11 cellular contexts compared by ENCODE assay signal in the genomic region with DNA sequence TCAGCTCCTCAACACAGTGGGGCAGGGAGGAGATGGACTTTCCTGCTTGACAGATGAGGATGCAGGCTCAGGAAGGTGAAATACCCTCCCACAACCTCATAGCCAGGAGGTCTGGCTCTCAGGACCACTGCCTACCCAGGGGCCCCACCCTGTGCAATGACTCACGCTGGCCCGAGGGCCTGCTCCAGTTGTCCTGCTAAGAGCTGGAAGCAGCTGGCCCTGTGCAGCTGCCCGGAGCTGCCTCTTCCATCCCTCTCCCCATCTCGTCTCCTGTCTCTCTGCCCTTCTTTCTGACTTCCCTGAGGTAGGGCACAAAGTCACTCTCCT.
DNase-seq lines count a peak whose midpoint lies in the region; ATAC-seq and TF ChIP-seq lines count a peak whose summit lies in the region.
"Had no signal": no experiment of that assay in that cellular context is flagged by ENCODE, and none has a peak within 500 bp of the region (broad histone marks: within the 10 kb centered on the region; RNA-seq: fewer than 3 reads in every experiment).

No MANE protein-coding gene starts in this region.

- no peak overlapping the region for H2BK5ac ChIP-seq in mesenchymal stem cell (ENCODE audit: low read depth, low read length, poor library complexity, severe bottlenecking)

- in situ Hi-C loops in mammary epithelial cell (cut with MboI; ENCODE audit: low sequenced_read_pairs in 2 of 2), result loop anchor here (10.0 kb wide), 2 partner anchors 528 to 1148 kb away; no protein-coding TSS in a partner anchor

- no peak for TF ChIP-seq POLR2A in GM18505 (IDR thresholded peaks at IDR 0.05; ENCODE audit: borderline replicate concordance, extremely low read depth, insufficient read depth, insufficient read length)

- H4K20me1 ChIP-seq in Karpas-422 (ENCODE audit: insufficient read depth, low read depth, low read length), result peaks cover 16% of the 10 kb centered on the region
- no peaks in the 10 kb centered on the region for H4K20me1 ChIP-seq in mammary epithelial cell (ENCODE audit: insufficient read depth, low read length)

- no TSS peak for BruUV-seq in mammary epithelial cell (replicated peaks; lab: Mats Ljungman, UMichigan)

- H4K8ac ChIP-seq in mesenchymal stem cell (ENCODE audit: low read length), result no peak overlapping the region

- peak overlapping the region in 1 of 2 experiments; percentile 37 for H2BK12ac ChIP-seq in mesenchymal stem cell (ENCODE audit: low read length in 2 of 2)

- H3K79me2 ChIP-seq in ACC112 (ENCODE audit: control insufficient read depth, insufficient read depth, low read length, unreplicated experiment), result peaks cover 16% of the 10 kb centered on the region
- H3K79me2 ChIP-seq in Karpas-422 (ENCODE audit: low read length), result no peaks in the 10 kb centered on the region
- H3K79me2 ChIP-seq in mammary epithelial cell (ENCODE audit: insufficient read depth, low read length), result no peaks in the 10 kb centered on the region

- H3K9ac ChIP-seq in Karpas-422 (ENCODE audit: low read length) (no peak overlapping the region), mammary epithelial cell (ENCODE audit: insufficient read depth, low read length) (no peak overlapping the region), mesenchymal stem cell (ENCODE audit: low read length) (peak overlapping the region; percentile 27)

- no peak overlapping the region for H4K91ac ChIP-seq in mesenchymal stem cell (ENCODE audit: low read length)

- DNase-seq in Karpas-422 (no peak), mammary epithelial cell (peak; percentile 39), mesenchymal stem cell (peak; percentile 72), hippocampal formation (lab: John Stamatoyannopoulos, UW) (no peak), SIG-M5 treated with dmso at 0.1 percent for 504 hours (lab: John Stamatoyannopoulos, UW; ENCODE audit: unreplicated experiment) (no peak), NCI-H1436 treated with DMSO at 0.1 percent for 48 hours (lab: John Stamatoyannopoulos, UW) (no peak)
- DNase-seq: NCI-H2081 treated with DMSO at 0.1 percent for 48 hours; nephron progenitor cell; stimulated activated CD4-positive, alpha-beta T cell treated with anti-CD3 and anti-CD28 coated beads, Interleukin-1b, Interleukin-23, amount 100 ng/mL, for 48 hours had no signal

- no peaks in the 10 kb centered on the region for H3K9me2 ChIP-seq in Karpas-422 (replicated peaks; ENCODE audit: insufficient read depth, low read length)

- WGBS in mammary epithelial cell (ENCODE audit: low coverage, missing lambda C conversion rate), result 60% methylated on average over 1 of the region's 4 CpGs
- WGBS in mesenchymal stem cell, result 17% methylated on average over 4 of the region's 4 CpGs

- CTCF ChIA-PET in mammary epithelial cell (lab: Charles Lee; ENCODE audit: low non-redundant PET), result no interaction called here

- H3K4ac ChIP-seq in mesenchymal stem cell (ENCODE audit: low read depth in 1 of 2, low read length in 2 of 2), result peak overlapping the region; percentile 17 to 26

- peak overlapping the region in 1 of 2 experiments; percentile 3 for H3K23ac ChIP-seq in mesenchymal stem cell (ENCODE audit: low read length in 2 of 2)

- H2AFZ ChIP-seq in ACC112 (ENCODE audit: low read length, unreplicated experiment), result no peak overlapping the region
- no peak overlapping the region for H2AFZ ChIP-seq in Karpas-422 (ENCODE audit: low read length)
- no peak overlapping the region for H2AFZ ChIP-seq in mammary epithelial cell (ENCODE audit: low read depth, low read length)
- no peak overlapping the region for H2AFZ ChIP-seq in mesenchymal stem cell (ENCODE audit: low read depth, low read length)

- H2BK15ac ChIP-seq in mesenchymal stem cell (ENCODE audit: low read depth, poor library complexity, severe bottlenecking), result no peak overlapping the region

- H3K27me3 ChIP-seq in ACC112 (ENCODE audit: insufficient read depth, low read length) (no peaks in the 10 kb centered on the region), Karpas-422 (ENCODE audit: low read length) (no peaks in the 10 kb centered on the region), mammary epithelial cell (ENCODE audit: insufficient read depth, low read length) (no peaks in the 10 kb centered on the region), mesenchymal stem cell (ENCODE audit: control insufficient read depth in 1 of 2, insufficient read depth in 1 of 2, low read length in 2 of 2) (no peaks in the 10 kb centered on the region)

- H3K27ac ChIP-seq in ACC112 (ENCODE audit: low read depth, low read length) (peak overlapping the region; percentile 55), Karpas-422 (ENCODE audit: low read length) (no peak overlapping the region), mammary epithelial cell (ENCODE audit: insufficient read depth, low read depth, low read length) (no peak overlapping the region), mesenchymal stem cell (ENCODE audit: low read length, poor library complexity, severe bottlenecking) (no peak overlapping the region)

- H3K4me2 ChIP-seq in Karpas-422 (ENCODE audit: low read depth, low read length, poor library complexity, severe bottlenecking), result peak overlapping the region; percentile 5
- no peak overlapping the region for H3K4me2 ChIP-seq in mammary epithelial cell (ENCODE audit: insufficient read depth, low read depth, low read length)
- H3K4me2 ChIP-seq in mesenchymal stem cell (ENCODE audit: low read length, poor library complexity, severe bottlenecking), result no peak overlapping the region

- dilution Hi-C loops in mammary epithelial cell (cut with HindIII; ENCODE audit: low sequenced_read_pairs), result loop anchor here (5.0 to 10.0 kb wide), 5 partner anchors 48 to 1145 kb away; no protein-coding TSS in a partner anchor

- no peak overlapping the region for H3K4me3 ChIP-seq in ACC112 (ENCODE audit: low read depth, low read length)
- H3K4me3 ChIP-seq in Karpas-422 (ENCODE audit: low read length), result no peak overlapping the region
- no peak overlapping the region for H3K4me3 ChIP-seq in mammary epithelial cell (replicated peaks in 1 of 3; ENCODE audit: insufficient read depth in 1 of 3, low read depth in 2 of 3, low read length in 3 of 3)
- no peak overlapping the region for H3K4me3 ChIP-seq in mesenchymal stem cell (ENCODE audit: insufficient read depth in 1 of 2, low read depth in 1 of 2, low read length in 2 of 2)

- no peak overlapping the region for H2AK5ac ChIP-seq in mesenchymal stem cell (ENCODE audit: low read length, severe bottlenecking)

- H3K36me3 ChIP-seq in ACC112 (ENCODE audit: insufficient read depth, low read length), result peaks cover 15% of the 10 kb centered on the region; the same call in 1 of the 2 replicates
- H3K36me3 ChIP-seq in Karpas-422 (ENCODE audit: insufficient read depth, low read length), result no peaks in the 10 kb centered on the region
- no peaks in the 10 kb centered on the region for H3K36me3 ChIP-seq in mammary epithelial cell (ENCODE audit: insufficient read depth, low read length)
- H3K36me3 ChIP-seq in mesenchymal stem cell (ENCODE audit: control insufficient read depth in 1 of 2, insufficient read depth in 2 of 2, low read depth in 1 of 2, low read length in 2 of 2), result peaks cover 51 to 58% of the 10 kb centered on the region in 2 experiments

- no peak overlapping the region for H2BK120ac ChIP-seq in mesenchymal stem cell (ENCODE audit: low read depth, low read length)

- intact Hi-C loops in mammary epithelial cell (cut with micrococcal nuclease), result loop anchor here (10.0 kb wide), 1 partner anchor 768 kb away; no protein-coding TSS in a partner anchor

- ATAC-seq in GM18505 (IDR thresholded peaks at IDR 0.05; ENCODE audit: unreplicated experiment), result no peak

- TF ChIP-seq CTCF in mammary epithelial cell (conservative IDR thresholded peaks at IDR 0.05 in 1 of 2, IDR thresholded peaks at IDR 0.05 in 1 of 2; ENCODE audit: extremely low read depth in 1 of 2, insufficient read depth in 1 of 2, low read depth in 1 of 2, low read length in 2 of 2), result no peak

- H3K79me1 ChIP-seq in mesenchymal stem cell (replicated peaks; ENCODE audit: low read length, poor library complexity, severe bottlenecking), result peaks cover 41% of the 10 kb centered on the region

- peak overlapping the region in 1 of 2 experiments; percentile 76 for H3K14ac ChIP-seq in mesenchymal stem cell (ENCODE audit: low read length in 2 of 2)

- H3K4me1 ChIP-seq in ACC112 (ENCODE audit: control insufficient read depth, insufficient read depth, low read length, unreplicated experiment) (peaks cover 45% of the 10 kb centered on the region), Karpas-422 (ENCODE audit: low read length) (peaks cover 67% of the 10 kb centered on the region), mammary epithelial cell (ENCODE audit: insufficient read depth, low read length) (peaks cover 58% of the 10 kb centered on the region), mesenchymal stem cell (ENCODE audit: control insufficient read depth, insufficient read depth, low read depth, low read length) (peaks cover 80% of the 10 kb centered on the region)

- peak overlapping the region; percentile 16 to 54 for H3K18ac ChIP-seq in mesenchymal stem cell (ENCODE audit: low read depth in 1 of 2, low read length in 2 of 2)

- no peaks in the 10 kb centered on the region for H3K9me3 ChIP-seq in Karpas-422 (ENCODE audit: low read length)
- H3K9me3 ChIP-seq in mammary epithelial cell (replicated peaks; ENCODE audit: insufficient read depth, low read length), result no peaks in the 10 kb centered on the region
- no peaks in the 10 kb centered on the region for H3K9me3 ChIP-seq in mesenchymal stem cell (ENCODE audit: control insufficient read depth, low read length)

Comparison
In these comparisons a context has a peak if more than half of its experiments do, and no peak if none do; other contexts are left out.
1. DNase-seq: peak in mammary epithelial cell (single experiment) and mesenchymal stem cell (single experiment); none in Karpas-422 (single experiment), hippocampal formation (0 of 2), SIG-M5 treated with dmso at 0.1 percent for 504 hours (single experiment) and NCI-H1436 treated with DMSO at 0.1 percent for 48 hours (single experiment).